8 cellular contexts compared by ENCODE assay signal in the genomic region with DNA sequence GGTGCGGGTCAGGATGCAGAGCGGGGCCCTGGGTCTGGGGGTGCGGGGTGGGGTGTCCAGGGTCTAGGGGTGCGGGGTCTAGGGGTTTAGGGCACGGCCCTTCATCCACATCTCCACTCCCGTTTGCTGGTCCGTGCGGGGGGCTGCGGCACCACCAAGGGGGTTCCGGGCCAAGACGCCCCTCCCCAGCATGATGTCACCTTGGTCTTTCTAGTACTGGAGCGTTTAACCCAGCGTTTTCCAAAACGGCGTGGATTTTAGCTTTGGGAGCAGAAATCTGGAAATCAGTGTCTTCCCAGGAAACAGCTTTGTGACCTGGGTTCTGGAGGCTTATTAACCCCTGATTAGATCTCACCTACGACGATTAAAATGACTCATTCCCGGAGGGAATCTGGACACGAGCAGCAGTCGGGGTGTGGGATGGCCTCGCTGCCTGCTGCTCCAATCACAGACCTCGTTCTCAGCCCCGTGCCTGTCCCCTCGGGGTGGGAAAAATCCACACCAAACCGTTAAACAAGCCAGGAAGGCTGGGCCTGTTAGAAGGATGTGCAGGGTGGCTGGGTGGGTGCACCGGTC. TPM values are rescaled to one million over a fixed set of nuclear protein-coding genes. Genes with fewer than 3 reads are reported as not detected.
DNase-seq lines count a peak whose midpoint lies in the region; ATAC-seq and TF ChIP-seq lines count a peak whose summit lies in the region.

No MANE protein-coding gene starts in this region.

- H3K14ac ChIP-seq in trophoblast cell (ENCODE audit: low read length), result peak overlapping the region; percentile 40

- H3K9ac ChIP-seq in trophoblast cell (ENCODE audit: low read length), result peak overlapping the region; percentile 91

- no peak for DNase-seq in CD14-positive monocyte (ENCODE audit: low spot score)
- peak; percentile 60 for DNase-seq in HT-29 (ENCODE audit: low spot score)
- no peak for DNase-seq in activated naive CD4-positive, alpha-beta T cell treated with anti-CD3 and anti-CD28 coated beads, Interleukin-2, amount 50 U/mL, for 72 hours (ENCODE audit: low spot score in 2 of 2)
- DNase-seq in cardiac muscle cell (ENCODE audit: low read depth in 1 of 2, low spot score in 1 of 2), result peak; percentile 45 to 58
- DNase-seq in trophoblast cell, result peak; percentile 19 to 58
- DNase-seq in NCI-H2171 (lab: John Stamatoyannopoulos, UW), result no peak
- no peak for DNase-seq in NCI-H2196 treated with DMSO at 0.1 percent for 48 hours (lab: John Stamatoyannopoulos, UW; ENCODE audit: unreplicated experiment)

- no peak overlapping the region for H2BK12ac ChIP-seq in trophoblast cell (ENCODE audit: low read length)

- no peaks in the 10 kb centered on the region for H3K27me3 ChIP-seq in cardiac muscle cell
- no peaks in the 10 kb centered on the region for H3K27me3 ChIP-seq in trophoblast cell (ENCODE audit: insufficient read depth, low read length)

- no peak overlapping the region for H2AFZ ChIP-seq in trophoblast cell (ENCODE audit: insufficient read depth, low read length, poor library complexity)

- H4K91ac ChIP-seq in trophoblast cell (ENCODE audit: low read depth, low read length), result peak overlapping the region; percentile 52

- intact Hi-C loops in CD14-positive monocyte (cut with micrococcal nuclease), result loop anchor here in 1 of 2 donors (5.0 kb wide), 1 partner anchor 79 kb away; no protein-coding TSS in a partner anchor

- peak overlapping the region; percentile 93 for H3K4me2 ChIP-seq in trophoblast cell (ENCODE audit: low read length)

- H2BK5ac ChIP-seq in trophoblast cell (ENCODE audit: low read depth, low read length, poor library complexity), result peak overlapping the region; percentile 22

- H3K27ac ChIP-seq in cardiac muscle cell, result peak overlapping the region; percentile 92
- peak overlapping the region; percentile 43 for H3K27ac ChIP-seq in trophoblast cell (ENCODE audit: low read depth, low read length)

- H2AK5ac ChIP-seq in trophoblast cell (ENCODE audit: low read length), result no peak overlapping the region

- H3K4me3 ChIP-seq in cardiac muscle cell (peak overlapping the region; percentile 99), trophoblast cell (ENCODE audit: low read depth, low read length) (peak overlapping the region; percentile 99)

- no peaks in the 10 kb centered on the region for H3K27me3 Mint-ChIP-seq in CD14-positive monocyte (ENCODE audit: low read depth in 3 of 3)

- peaks cover 3% of the 10 kb centered on the region for H3K36me3 ChIP-seq in cardiac muscle cell
- peaks cover 10 to 14% of the 10 kb centered on the region in 2 experiments for H3K36me3 ChIP-seq in trophoblast cell (ENCODE audit: control insufficient read depth in 1 of 2, insufficient read depth in 2 of 2, low read length in 2 of 2)

- H3K9me3 ChIP-seq in cardiac muscle cell (ENCODE audit: low read depth) (no peaks in the 10 kb centered on the region), trophoblast cell (ENCODE audit: insufficient read depth, low read depth, low read length) (no peaks in the 10 kb centered on the region)

- WGBS in trophoblast cell (ENCODE audit: extremely low coverage, insufficient coverage, insufficient read length), result no CpG with 5 or more reads among the region's 26 CpGs

- no peak overlapping the region for H3K23ac ChIP-seq in trophoblast cell (ENCODE audit: low read length)

- peak overlapping the region; percentile 81 to 89 for H3K4me3 Mint-ChIP-seq in CD14-positive monocyte

- H3K79me1 ChIP-seq in trophoblast cell (ENCODE audit: low read length), result peaks cover 9% of the 10 kb centered on the region

- H3K4me1 ChIP-seq in cardiac muscle cell (ENCODE audit: low read depth), result no peaks in the 10 kb centered on the region
- H3K4me1 ChIP-seq in trophoblast cell (ENCODE audit: control insufficient read depth in 1 of 2, insufficient read depth in 2 of 2, low read length in 2 of 2), result peaks cover 3 to 15% of the 10 kb centered on the region in 2 experiments

- peak overlapping the region; percentile 40 for H2BK120ac ChIP-seq in trophoblast cell (ENCODE audit: insufficient read depth, low read length, poor library complexity)

- no peaks in the 10 kb centered on the region for H3K9me3 Mint-ChIP-seq in CD14-positive monocyte
- H3K9me3 Mint-ChIP-seq in activated naive CD4-positive, alpha-beta T cell treated with anti-CD3 and anti-CD28 coated beads, Interleukin-2, amount 50 U/mL, for 72 hours, result no peaks in the 10 kb centered on the region

- TF ChIP-seq CTCF in CD14-positive monocyte (IDR thresholded peaks at IDR 0.05), result no peak
- no peak for TF ChIP-seq CTCF in cardiac muscle cell (IDR thresholded peaks at IDR 0.05; ENCODE audit: low read depth, low read length)

- peaks cover 8 to 18% of the 10 kb centered on the region in 2 donors for H3K36me3 Mint-ChIP-seq in CD14-positive monocyte
- peaks cover 8 to 11% of the 10 kb centered on the region in 2 donors for H3K36me3 Mint-ChIP-seq in activated naive CD4-positive, alpha-beta T cell treated with anti-CD3 and anti-CD28 coated beads, Interleukin-2, amount 50 U/mL, for 72 hours

- H3K79me2 ChIP-seq in trophoblast cell (ENCODE audit: control insufficient read depth, insufficient read depth, low read length, poor library complexity), result peaks cover 18% of the 10 kb centered on the region

- H4K12ac ChIP-seq in trophoblast cell (ENCODE audit: low read depth, low read length), result peak overlapping the region; percentile 45

- peak overlapping the region; percentile 43 for H3K4ac ChIP-seq in trophoblast cell (ENCODE audit: low read depth, low read length)

- peak overlapping the region in 6 of 7 donors; percentile 2 to 85 (median 58) for H3K27ac Mint-ChIP-seq in CD14-positive monocyte
- peak overlapping the region; percentile 78 to 93 for H3K27ac Mint-ChIP-seq in activated naive CD4-positive, alpha-beta T cell treated with anti-CD3 and anti-CD28 coated beads, Interleukin-2, amount 50 U/mL, for 72 hours

- peaks cover 29% of the 10 kb centered on the region for H3K4me1 Mint-ChIP-seq in CD14-positive monocyte

- peak in 1 of 2 donors; percentile 2 for ATAC-seq in activated naive CD4-positive, alpha-beta T cell treated with anti-CD3 and anti-CD28 coated beads, Interleukin-2, amount 50 U/mL, for 72 hours
- ATAC-seq in GM18520 (IDR thresholded peaks at IDR 0.05; ENCODE audit: unreplicated experiment), result no peak

- H4K8ac ChIP-seq in trophoblast cell (ENCODE audit: low read depth, low read length), result no peak overlapping the region

- peak overlapping the region; percentile 10 for H3K18ac ChIP-seq in trophoblast cell (ENCODE audit: low read length)

RNA-seq across cellular contexts. Expression of a gene that starts 0.8 kb away (rescaled TPM):
- polyA plus RNA-seq in CD14-positive monocyte (1 to 10 TPM; 5.7 to 8.2 TPM), cardiac muscle cell (47.6 and 67.6 TPM in 2 replicates)
- 38.5 and 46.6 TPM in 2 replicates for total RNA-seq in HT-29 (2014; rRNA removed; shearing (Covaris generic))
- 10 to 100 TPM; 37.3 to 58.0 TPM for total RNA-seq in activated naive CD4-positive, alpha-beta T cell treated with anti-CD3 and anti-CD28 coated beads, Interleukin-2, amount 50 U/mL, for 72 hours
- total RNA-seq in cardiac muscle cell, result 54.7 and 77.6 TPM in 2 replicates
- 56.6 and 65.3 TPM in 2 replicates for polyA plus RNA-seq in trophoblast cell (2013)

RNA-seq across cellular contexts. Expression of a gene that starts 15.8 kb away (rescaled TPM):
- polyA plus RNA-seq in CD14-positive monocyte, result 10 to 100 TPM; 45.0 to 45.4 TPM
- 68.2 and 80.6 TPM in 2 replicates for total RNA-seq in HT-29 (2014; rRNA removed; shearing (Covaris generic))
- total RNA-seq in activated naive CD4-positive, alpha-beta T cell treated with anti-CD3 and anti-CD28 coated beads, Interleukin-2, amount 50 U/mL, for 72 hours, result 10 to 100 TPM; 49.1 to 62.6 TPM
- total RNA-seq in cardiac muscle cell, result 58.1 and 67.7 TPM in 2 replicates
- 145 and 187 TPM in 2 replicates for polyA plus RNA-seq in cardiac muscle cell
- 52.9 and 53.1 TPM in 2 replicates for polyA plus RNA-seq in trophoblast cell (2013)

Comparison
In these comparisons a context has a peak if more than half of its experiments do, and no peak if none do; other contexts are left out.
1. DNase-seq: peak in HT-29 (single experiment), cardiac muscle cell (2 of 2) and trophoblast cell (2 of 2); none in CD14-positive monocyte (single experiment), activated naive CD4-positive, alpha-beta T cell treated with anti-CD3 and anti-CD28 coated beads, Interleukin-2, amount 50 U/mL, for 72 hours (0 of 2), NCI-H2171 (single experiment) and NCI-H2196 treated with DMSO at 0.1 percent for 48 hours (single experiment).